ENCODE assay signal across 34 cellular contexts in the genomic region with DNA sequence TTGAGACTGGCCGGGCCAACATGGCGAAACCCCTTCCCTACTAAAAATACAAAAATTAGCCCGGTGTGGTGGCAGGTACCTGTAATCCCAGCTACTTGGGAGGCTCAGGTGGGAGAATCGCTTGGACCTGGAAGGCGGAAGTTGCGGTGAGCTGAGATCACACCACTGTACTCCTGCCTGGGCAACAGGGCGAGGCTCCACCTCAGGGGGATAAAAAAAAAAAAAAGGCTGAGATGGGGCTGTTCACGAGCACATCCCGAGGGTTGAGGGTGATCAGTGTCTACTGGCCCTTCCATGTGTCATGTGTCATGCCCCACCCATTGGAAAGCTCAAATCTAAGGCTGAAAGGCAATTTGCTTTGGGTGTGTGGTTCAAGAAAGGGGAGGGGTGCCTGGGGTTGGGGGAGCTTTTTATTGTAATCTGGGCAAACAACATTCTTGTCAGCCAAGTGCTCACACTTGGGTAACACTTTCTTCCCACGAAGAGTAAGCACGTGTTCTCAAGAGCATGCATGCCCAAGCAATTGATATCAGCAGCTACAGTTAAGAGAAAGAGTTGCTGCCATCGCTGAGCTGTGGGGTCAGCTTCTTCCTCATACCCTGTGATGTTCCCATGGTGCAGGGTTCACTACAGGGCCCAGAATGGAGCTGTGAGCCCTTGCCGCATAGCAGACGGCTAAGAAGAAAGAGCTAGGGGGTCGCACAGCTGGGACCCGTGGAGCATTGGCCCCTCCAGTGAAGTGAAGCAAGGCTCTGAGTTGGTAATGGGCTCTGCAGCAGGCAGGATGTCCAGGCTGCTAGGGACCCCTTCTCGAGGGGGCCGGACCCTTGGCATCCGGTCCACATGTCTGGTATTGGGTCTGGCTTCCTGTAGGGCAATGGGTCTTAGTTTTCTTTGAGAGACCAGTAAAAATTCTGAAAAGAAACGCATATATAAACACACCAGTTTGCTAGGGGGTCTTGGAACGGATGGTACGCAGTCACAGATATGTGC. TPM values are rescaled to one million over a fixed set of nuclear protein-coding genes. Genes with fewer than 3 reads are reported as not detected.
DNase-seq lines count a peak whose midpoint lies in the region; ATAC-seq and TF ChIP-seq lines count a peak whose summit lies in the region.
"Had no signal": no experiment of that assay in that cellular context is flagged by ENCODE, and none has a peak within 500 bp of the region (broad histone marks: within the 10 kb centered on the region; RNA-seq: fewer than 3 reads in every experiment).

No MANE protein-coding gene starts in this region.

- H3K9me3 Mint-ChIP-seq in Caco-2 (ENCODE audit: unreplicated experiment), result no peaks in the 10 kb centered on the region
- no peaks in the 10 kb centered on the region for H3K9me3 Mint-ChIP-seq in activated T-cell treated with anti-CD3 and anti-CD28 coated beads, Interleukin-2, amount 50 U/mL, for 72 hours
- H3K9me3 Mint-ChIP-seq: activated CD4-positive, alpha-beta memory T cell treated with anti-CD3 and anti-CD28 coated beads for 36 hours; activated naive CD4-positive, alpha-beta T cell treated with anti-CD3 and anti-CD28 coated beads for 36 hours; activated T-helper 1 cell treated with anti-CD3 and anti-CD28 coated beads, Interleukin-12 subunit alpha, Interleukin-12 subunit beta, Interleukin-2, Interleukin-4 antibody, amounts not matched to agents 30 ng/mL and 10 ng/mL and 1 ng/mL, durations not matched to agents 14 hours and 24 hours and 36 hours; H9; neural crest cell had no signal

- DNase-seq in Caco-2 (peak in 1 of 2 experiments; percentile 27), Peyer's patch (peak in 2 of 3 donors; percentile 59 to 71), left lung (no peak), gastrocnemius medialis (no peak)
- no peak for DNase-seq in activated T-cell treated with anti-CD3 and anti-CD28 coated beads, Interleukin-2, amount 50 U/mL, for 72 hours
- DNase-seq in stimulated activated naive CD4-positive, alpha-beta T cell treated with Interleukin-2 at 50 U/mL for 16 hours (lab: John Stamatoyannopoulos, UW), result no peak
- DNase-seq: activated CD4-positive, alpha-beta memory T cell treated with anti-CD3 and anti-CD28 coated beads for 36 hours; activated CD4-positive, alpha-beta T cell treated with anti-CD3 and anti-CD28 coated beads for 1 hour; activated naive CD4-positive, alpha-beta T cell treated with anti-CD3 and anti-CD28 coated beads for 36 hours; cortex of kidney; DMS153; effector memory CD4-positive, alpha-beta T cell; H9; islet precursor cell; KG1; MM.1S; NCI-H1417; NCI-H2029; NCI-H524 treated with DMSO at 0.1 percent for 48 hours; pancreas; PC-9; Right ventricle myocardium superior; stimulated activated CD4-positive, alpha-beta T cell treated with anti-CD3 and anti-CD28 coated beads, Interleukin-1b, Interleukin-23, amount 100 ng/mL, for 48 hours; stimulated activated naive CD8-positive, alpha-beta T cell treated with anti-CD3 and anti-CD28 coated beads, Interleukin-15, Interleukin-2, amounts not matched to agents 100 U/mL and 50 U/mL, for 24 hours; T-helper 17 cell; testis had no signal

- H3K27ac Mint-ChIP-seq in Caco-2 (ENCODE audit: unreplicated experiment), result peak overlapping the region; percentile 78
- no peak overlapping the region for H3K27ac Mint-ChIP-seq in activated T-cell treated with anti-CD3 and anti-CD28 coated beads, Interleukin-2, amount 50 U/mL, for 72 hours
- H3K27ac Mint-ChIP-seq: activated CD4-positive, alpha-beta memory T cell treated with anti-CD3 and anti-CD28 coated beads for 36 hours; activated naive CD4-positive, alpha-beta T cell treated with anti-CD3 and anti-CD28 coated beads for 36 hours; activated T-helper 1 cell treated with anti-CD3 and anti-CD28 coated beads, Interleukin-12 subunit alpha, Interleukin-12 subunit beta, Interleukin-2, Interleukin-4 antibody, amounts not matched to agents 30 ng/mL and 10 ng/mL and 1 ng/mL, durations not matched to agents 14 hours and 24 hours and 36 hours; H9; T-helper 17 cell had no signal

- no TSS peak for BruUV-seq in Caco-2 (replicated peaks; lab: Mats Ljungman, UMichigan)

- no peaks in the 10 kb centered on the region for H3K36me3 Mint-ChIP-seq in Caco-2 (ENCODE audit: insufficient read depth, unreplicated experiment)
- no peaks in the 10 kb centered on the region for H3K36me3 Mint-ChIP-seq in activated T-cell treated with anti-CD3 and anti-CD28 coated beads, Interleukin-2, amount 50 U/mL, for 72 hours (ENCODE audit: insufficient read depth in 2 of 2)
- H3K36me3 Mint-ChIP-seq: activated CD4-positive, alpha-beta memory T cell treated with anti-CD3 and anti-CD28 coated beads for 36 hours had no signal

- peak overlapping the region in 3 of 4 donors; percentile 70 to 95 (median 87) for H3K27ac ChIP-seq in Peyer's patch
- peak overlapping the region; percentile 75 to 76 for H3K27ac ChIP-seq in left lung
- H3K27ac ChIP-seq in gastrocnemius medialis, result peak overlapping the region in 3 of 4 donors; percentile 10 to 75 (median 71)
- H3K27ac ChIP-seq: BLaER1, epithelial cell of prostate, HL-60, pancreas, vagina had no signal

- in situ Hi-C loops in gastrocnemius medialis (cut with MboI; ENCODE audit: low sequenced_read_pairs in 4 of 4), result no loop called here

- TF ChIP-seq POLR2A in Peyer's patch (IDR thresholded peaks at IDR 0.05) (no peak), gastrocnemius medialis (IDR thresholded peaks at IDR 0.05) (no peak)

- peaks cover 34% of the 10 kb centered on the region for H3K4me1 Mint-ChIP-seq in Caco-2 (ENCODE audit: low read depth, unreplicated experiment)
- H3K4me1 Mint-ChIP-seq in activated T-cell treated with anti-CD3 and anti-CD28 coated beads, Interleukin-2, amount 50 U/mL, for 72 hours (ENCODE audit: low read depth), result peaks cover 3% of the 10 kb centered on the region

- TF ChIP-seq CTCF in Caco-2 (IDR thresholded peaks at IDR 0.05; ENCODE audit: insufficient read depth in 1 of 2, low read depth in 1 of 2, low read length in 1 of 2, severe bottlenecking in 1 of 2, unreplicated experiment in 1 of 2), result no peak
- TF ChIP-seq CTCF in Peyer's patch (IDR thresholded peaks at IDR 0.05), result no peak
- no peak for TF ChIP-seq CTCF in left lung (IDR thresholded peaks at IDR 0.05)
- TF ChIP-seq CTCF in gastrocnemius medialis (IDR thresholded peaks at IDR 0.05 in 4 of 5, conservative IDR thresholded peaks at IDR 0.05 in 1 of 5), result no peak

- H3K9me3 ChIP-seq in Caco-2 (no peaks in the 10 kb centered on the region), Peyer's patch (no peaks in the 10 kb centered on the region), left lung (no peaks in the 10 kb centered on the region), gastrocnemius medialis (no peaks in the 10 kb centered on the region)
- H3K9me3 ChIP-seq: BLaER1, pancreas, testis, vagina had no signal

- H3K27me3 Mint-ChIP-seq in Caco-2 (ENCODE audit: insufficient read depth, unreplicated experiment), result no peaks in the 10 kb centered on the region
- H3K27me3 Mint-ChIP-seq in activated T-cell treated with anti-CD3 and anti-CD28 coated beads, Interleukin-2, amount 50 U/mL, for 72 hours (ENCODE audit: low read depth), result no peaks in the 10 kb centered on the region
- H3K27me3 Mint-ChIP-seq: activated CD4-positive, alpha-beta memory T cell treated with anti-CD3 and anti-CD28 coated beads for 36 hours had no signal

- POLR2A ChIA-PET in Caco-2 (lab: Charles Lee), result interaction anchor here (2.3 kb wide), 1 partner anchor 10 kb away, joined by 12 read pairs; a partner anchor contains a TSS

- H3K36me3 ChIP-seq in Caco-2 (ENCODE audit: control insufficient read depth, insufficient read depth, low read length), result no peaks in the 10 kb centered on the region
- H3K36me3 ChIP-seq in Peyer's patch, result no peaks in the 10 kb centered on the region
- H3K36me3 ChIP-seq in left lung, result no peaks in the 10 kb centered on the region
- H3K36me3 ChIP-seq in gastrocnemius medialis, result no peaks in the 10 kb centered on the region
- H3K36me3 ChIP-seq: BLaER1, pancreas, vagina had no signal

- H3K4me3 Mint-ChIP-seq in Caco-2 (ENCODE audit: unreplicated experiment), result no peak overlapping the region
- H3K4me3 Mint-ChIP-seq in activated T-cell treated with anti-CD3 and anti-CD28 coated beads, Interleukin-2, amount 50 U/mL, for 72 hours, result no peak overlapping the region
- H3K4me3 Mint-ChIP-seq: activated CD4-positive, alpha-beta memory T cell treated with anti-CD3 and anti-CD28 coated beads for 36 hours; activated naive CD4-positive, alpha-beta T cell treated with anti-CD3 and anti-CD28 coated beads for 36 hours; activated T-helper 1 cell treated with anti-CD3 and anti-CD28 coated beads, Interleukin-12 subunit alpha, Interleukin-12 subunit beta, Interleukin-2, Interleukin-4 antibody, amounts not matched to agents 30 ng/mL and 10 ng/mL and 1 ng/mL, durations not matched to agents 14 hours and 24 hours and 36 hours; H9; neural crest cell; T-helper 17 cell had no signal

- CTCF ChIA-PET in Caco-2 (lab: Charles Lee), result interaction anchor here (2.5 kb wide), 1 partner anchor 11 kb away, joined by 19 read pairs; a partner anchor contains a TSS

- H3K4me1 ChIP-seq in Caco-2 (peaks cover 64% of the 10 kb centered on the region), Peyer's patch (peaks cover 0 to 48% (median 13%) of the 10 kb centered on the region in 4 donors), left lung (peaks cover 13 to 27% of the 10 kb centered on the region in 2 donors), gastrocnemius medialis (peaks cover 22 to 36% of the 10 kb centered on the region in 2 donors)
- H3K4me1 ChIP-seq: BLaER1, pancreas had no signal

- ATAC-seq in left lung (peak; percentile 28), gastrocnemius medialis (no peak), GM21526 (IDR thresholded peaks at IDR 0.05; ENCODE audit: low FRiP score, unreplicated experiment) (no peak)
- ATAC-seq in activated T-cell treated with anti-CD3 and anti-CD28 coated beads, Interleukin-2, amount 50 U/mL, for 72 hours (replicated peaks in 1 of 2), result no peak
- ATAC-seq: pancreas, T-helper 17 cell had no signal

- no peaks in the 10 kb centered on the region for H3K27me3 ChIP-seq in Caco-2 (replicated peaks; ENCODE audit: control insufficient read depth, insufficient read depth, low read length)
- no peaks in the 10 kb centered on the region for H3K27me3 ChIP-seq in Peyer's patch
- H3K27me3 ChIP-seq in left lung, result no peaks in the 10 kb centered on the region
- H3K27me3 ChIP-seq in gastrocnemius medialis, result no peaks in the 10 kb centered on the region
- H3K27me3 ChIP-seq: BLaER1, pancreas, testis, vagina had no signal

- no peak overlapping the region for H3K4me3 ChIP-seq in Caco-2 (ENCODE audit: low read depth, low read length)
- no peak overlapping the region for H3K4me3 ChIP-seq in Peyer's patch
- no peak overlapping the region for H3K4me3 ChIP-seq in left lung
- H3K4me3 ChIP-seq in gastrocnemius medialis, result no peak overlapping the region
- H3K4me3 ChIP-seq: BLaER1, pancreas, PC-9, smooth muscle cell, testis, vagina had no signal

- intact Hi-C loops in Caco-2 (cut with micrococcal nuclease; ENCODE audit: unreplicated experiment) (loop anchor here (5.0 kb wide), 1 partner anchor 33 kb away; no protein-coding TSS in a partner anchor), left lung (cut with DNase I) (no loop called here), gastrocnemius medialis (cut with DNase I; ENCODE audit: low total_unique reads) (no loop called here)

RNA-seq across cellular contexts. Expression of a gene that starts 9.9 kb away (rescaled TPM):
- total RNA-seq in Caco-2 (2022) (46.6 and 47.9 TPM in 2 replicates), Peyer's patch (1,000 to 10,000 TPM in 1 of 4 donors, 100 to 1,000 TPM in 3; 133 to 1,137 (median 595) TPM), left lung (10 to 100 TPM; 68.0 to 82.5 TPM), gastrocnemius medialis (1 to 10 TPM; 2.2 to 4.1 (median 3.1) TPM)
- 10 to 100 TPM; 49.5 to 54.5 TPM for total RNA-seq in activated T-cell treated with anti-CD3 and anti-CD28 coated beads, Interleukin-2, amount 50 U/mL, for 72 hours
- total RNA-seq: H9, neural crest cell, smooth muscle cell had no signal

Comparison
In these comparisons a context has a peak if more than half of its experiments do, and no peak if none do; other contexts are left out.
1. DNase-seq: peak in Peyer's patch (2 of 3); none in left lung (0 of 2), gastrocnemius medialis (0 of 2), activated T-cell treated with anti-CD3 and anti-CD28 coated beads, Interleukin-2, amount 50 U/mL, for 72 hours (0 of 2) and stimulated activated naive CD4-positive, alpha-beta T cell treated with Interleukin-2 at 50 U/mL for 16 hours (single experiment).
2. Peak in every context shown above with its lines, with median percentiles within 50 percentile points of each other: H3K27ac ChIP-seq.